In the genomic region with DNA sequence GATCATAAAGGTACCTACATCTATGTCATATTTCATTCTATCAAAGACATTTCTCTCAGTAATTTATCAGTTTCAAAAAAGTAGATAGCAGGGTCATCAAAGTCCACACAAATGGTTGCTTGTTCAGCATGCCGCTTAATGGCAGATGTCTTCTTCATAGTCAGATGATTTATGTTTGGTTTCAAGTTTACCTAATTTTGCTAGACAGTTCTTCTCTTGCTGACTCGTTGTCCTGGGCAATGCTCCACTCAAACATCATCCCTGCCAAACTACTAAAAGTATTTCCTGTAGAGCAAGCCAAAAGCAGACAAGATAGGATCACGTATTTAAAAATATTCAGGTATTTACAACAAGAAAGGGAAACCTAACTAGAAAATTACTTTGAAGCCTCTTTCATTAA, we compare ENCODE assay signal across 28 cellular contexts. TPM values are rescaled to one million over a fixed set of nuclear protein-coding genes. Genes with fewer than 3 reads are reported as not detected.
DNase-seq lines count a peak whose midpoint lies in the region; ATAC-seq and TF ChIP-seq lines count a peak whose summit lies in the region.
"Had no signal": no experiment of that assay in that cellular context is flagged by ENCODE, and none has a peak within 500 bp of the region (broad histone marks: within the 10 kb centered on the region; RNA-seq: fewer than 3 reads in every experiment).

No MANE protein-coding gene starts in this region.

- no peaks in the 10 kb centered on the region for H3K9me3 ChIP-seq in left ventricle myocardium inferior (replicated peaks)
- no peaks in the 10 kb centered on the region for H3K9me3 ChIP-seq in T-helper 17 cell (ENCODE audit: control insufficient read depth, low read length, poor library complexity, severe bottlenecking)
- no peaks in the 10 kb centered on the region for H3K9me3 ChIP-seq in gastroesophageal sphincter
- H3K9me3 ChIP-seq: BLaER1, transverse colon had no signal

- H3K27me3 Mint-ChIP-seq in T-helper 17 cell (no peaks in the 10 kb centered on the region), WTC11 (ENCODE audit: low read depth) (no peaks in the 10 kb centered on the region)
- H3K27me3 Mint-ChIP-seq: central memory CD8-positive, alpha-beta T cell; stimulated activated naive CD8-positive, alpha-beta T cell treated with anti-CD3 and anti-CD28 coated beads, Interleukin-15, amount 100 ng/mL, for 72 hours had no signal

- POLR2A ChIA-PET in WTC11 (lab: Charles Lee) = no interaction called here

- no peak for TF ChIP-seq EP300 in gastroesophageal sphincter (IDR thresholded peaks at IDR 0.05)

- no peak for TF ChIP-seq POLR2A in gastroesophageal sphincter (IDR thresholded peaks at IDR 0.05)

- intact Hi-C loops in left cardiac atrium (cut with DNase I) (no loop called here), left ventricle myocardium inferior (cut with micrococcal nuclease) (no loop called here)

- H3K36me3 ChIP-seq in left ventricle myocardium inferior (no peaks in the 10 kb centered on the region), gastroesophageal sphincter (no peaks in the 10 kb centered on the region)
- H3K36me3 ChIP-seq: BLaER1, transverse colon had no signal

- H3K4me1 Mint-ChIP-seq in T-helper 17 cell (peaks cover 2% of the 10 kb centered on the region), WTC11 (no peaks in the 10 kb centered on the region)
- H3K4me1 Mint-ChIP-seq: central memory CD8-positive, alpha-beta T cell; natural killer cell had no signal

- H3K27ac ChIP-seq in left ventricle myocardium inferior (replicated peaks) (no peak overlapping the region), gastroesophageal sphincter (no peak overlapping the region)
- H3K27ac ChIP-seq: BLaER1, transverse colon had no signal

- TF ChIP-seq CTCF in left ventricle myocardium inferior (IDR thresholded peaks at IDR 0.05; ENCODE audit: borderline replicate concordance) (no peak), fibroblast of pulmonary artery (IDR thresholded peaks at IDR 0.05; ENCODE audit: low read length, missing control alignments) (no peak), WTC11 (IDR thresholded peaks at IDR 0.05) (no peak), gastroesophageal sphincter (IDR thresholded peaks at IDR 0.05) (no peak)

- no peaks in the 10 kb centered on the region for H3K36me3 Mint-ChIP-seq in T-helper 17 cell (ENCODE audit: low read depth)
- H3K36me3 Mint-ChIP-seq in WTC11 = no peaks in the 10 kb centered on the region
- H3K36me3 Mint-ChIP-seq: mesothelial cell of epicardium, natural killer cell had no signal

- no peaks in the 10 kb centered on the region for H3K4me1 ChIP-seq in left ventricle myocardium inferior
- no peaks in the 10 kb centered on the region for H3K4me1 ChIP-seq in gastroesophageal sphincter
- H3K4me1 ChIP-seq: BLaER1, transverse colon had no signal

- peak; percentile 57 to 84 for ATAC-seq in left cardiac atrium
- ATAC-seq in T-helper 17 cell = no peak
- ATAC-seq in HG03457 (IDR thresholded peaks at IDR 0.05; ENCODE audit: unreplicated experiment) = no peak
- no peak for ATAC-seq in WTC11
- no peak for ATAC-seq in gastroesophageal sphincter
- ATAC-seq in HG03039 (IDR thresholded peaks at IDR 0.05; ENCODE audit: unreplicated experiment) = no peak
- ATAC-seq: natural killer cell; stimulated activated naive CD8-positive, alpha-beta T cell treated with anti-CD3 and anti-CD28 coated beads, Interleukin-15, amount 100 ng/mL, for 72 hours had no signal

- H3K27me3 ChIP-seq in left ventricle myocardium inferior (ENCODE audit: low read depth) = no peaks in the 10 kb centered on the region
- H3K27me3 ChIP-seq in gastroesophageal sphincter = no peaks in the 10 kb centered on the region
- H3K27me3 ChIP-seq: BLaER1, transverse colon had no signal

- DNase-seq in left cardiac atrium (no peak), left ventricle myocardium inferior (no peak), T-helper 17 cell (no peak), fibroblast of pulmonary artery (ENCODE audit: low read depth) (peak; percentile 58), WTC11 (ENCODE audit: low spot score) (no peak)
- DNase-seq: 8988T; activated CD4-positive, alpha-beta T cell treated with anti-CD3 and anti-CD28 coated beads for 4 hours; activated naive CD4-positive, alpha-beta T cell treated with anti-CD3 and anti-CD28 coated beads, Interleukin-2, amount 50 U/mL, for 16 hours; aorta; effector CD4-positive, alpha-beta T cell; head of caudate nucleus; MV-4-11; natural killer cell; NCI-H1694 treated with DMSO at 0.1 percent for 48 hours; NCI-H774; right cardiac atrium; SHP77; stimulated activated CD4-positive, alpha-beta T cell treated with anti-CD3 and anti-CD28 coated beads, Interleukin-12 subunit alpha, Interleukin-12 subunit beta, amount 100 ng/mL, for 4 hours; stimulated activated naive CD8-positive, alpha-beta T cell treated with anti-CD3 and anti-CD28 coated beads, Interleukin-15, amount 100 ng/mL, for 72 hours; transverse colon had no signal

- H3K4me3 Mint-ChIP-seq in T-helper 17 cell (no peak overlapping the region), WTC11 (no peak overlapping the region)
- H3K4me3 Mint-ChIP-seq: central memory CD8-positive, alpha-beta T cell; mesothelial cell of epicardium; natural killer cell; stimulated activated naive CD8-positive, alpha-beta T cell treated with anti-CD3 and anti-CD28 coated beads, Interleukin-15, amount 100 ng/mL, for 72 hours had no signal

- H3K27ac Mint-ChIP-seq in T-helper 17 cell (peak overlapping the region; percentile 43), WTC11 (no peak overlapping the region)
- H3K27ac Mint-ChIP-seq: mesothelial cell of epicardium, natural killer cell had no signal

- 14 to 29% methylated on average over 2 to 3 of the region's 3 CpGs for WGBS in gastroesophageal sphincter (ENCODE audit: low coverage in 1 of 2), 2 donors

- no peaks in the 10 kb centered on the region for H3K9me3 Mint-ChIP-seq in WTC11
- H3K9me3 Mint-ChIP-seq: central memory CD8-positive, alpha-beta T cell; mesothelial cell of epicardium; natural killer cell; stimulated activated naive CD8-positive, alpha-beta T cell treated with anti-CD3 and anti-CD28 coated beads, Interleukin-15, amount 100 ng/mL, for 72 hours had no signal

- CTCF ChIA-PET in WTC11 (lab: Charles Lee) = no interaction called here

- no peak overlapping the region for H3K4me3 ChIP-seq in left ventricle myocardium inferior
- no peak overlapping the region for H3K4me3 ChIP-seq in fibroblast of pulmonary artery (replicated peaks; ENCODE audit: low read depth, low read length)
- H3K4me3 ChIP-seq in gastroesophageal sphincter = no peak overlapping the region
- H3K4me3 ChIP-seq: BLaER1, transverse colon had no signal

TF ChIP-seq in WTC11, 78 proteins besides CTCF, POLR2A, EP300 and RAD21:
- TF ChIP-seq PRRX2 (CRISPR knock-in tag; IDR thresholded peaks at IDR 0.05) = no peak
- TF ChIP-seq ZNF416 (CRISPR knock-in tag; IDR thresholded peaks at IDR 0.05) = no peak
- TF ChIP-seq ZNF671 (CRISPR knock-in tag; IDR thresholded peaks at IDR 0.05) = no peak

RNA-seq across cellular contexts. Expression of a gene that starts 13.6 kb away (rescaled TPM):
- total RNA-seq in left cardiac atrium (under 1 TPM; 0.13 to 0.74 TPM), left ventricle myocardium inferior (0.30 TPM), T-helper 17 cell (under 1 TPM in 1 of 2 donors, not detected in 1; 0.07 TPM), WTC11 (2021) (0.02 to 0.09 TPM in 2 of 3 replicates, not detected in the other), gastroesophageal sphincter (not detected)
- total RNA-seq: Daoy, osteocyte, transverse colon had no signal

RNA-seq across cellular contexts. Expression of a gene that starts 50.7 kb away (rescaled TPM):
- total RNA-seq in left cardiac atrium (100 to 1,000 TPM; 287 to 561 TPM), left ventricle myocardium inferior (161 TPM), T-helper 17 cell (100 to 1,000 TPM; 386 to 391 TPM), WTC11 (2021) (496 to 614 TPM (median 504 TPM) in 3 replicates), gastroesophageal sphincter (100 to 1,000 TPM in 3 of 4 donors, 10 to 100 TPM in 1; 95.9 to 275 (median 151) TPM)

Comparison
In these comparisons a context has a peak if more than half of its experiments do, and no peak if none do; other contexts are left out.
1. ATAC-seq: peak in left cardiac atrium (2 of 2); none in T-helper 17 cell (single experiment), HG03457 (single experiment), WTC11 (single experiment), gastroesophageal sphincter (single experiment) and HG03039 (single experiment).